ENCODE assay signal across 17 cellular contexts in genomic region chr4:152028131-152028530, GRCh38.
"Had no signal": no experiment of that assay in that cellular context is flagged by ENCODE, and none has a peak within 500 bp of the region (broad histone marks: within the 10 kb centered on the region; RNA-seq: fewer than 3 reads in every experiment).

No MANE protein-coding gene starts in this region.

- H3K4me1 ChIP-seq: upper lobe of right lung had no signal

- H3K36me3 ChIP-seq: gastroesophageal sphincter, ovary, sigmoid colon, spleen, upper lobe of right lung had no signal

- H3K27me3 ChIP-seq: dorsolateral prefrontal cortex, gastroesophageal sphincter, ovary, sigmoid colon, spleen, upper lobe of right lung had no signal

- ATAC-seq: activated CD4-positive, alpha-beta T cell treated with anti-CD3 and anti-CD28 coated beads for 36 hours; gastroesophageal sphincter; left colon; stimulated activated naive CD8-positive, alpha-beta T cell treated with anti-CD3 and anti-CD28 coated beads, Interleukin-15, amount 100 ng/mL, for 72 hours; upper lobe of right lung had no signal

- DNase-seq: activated CD4-positive, alpha-beta memory T cell treated with anti-CD3 and anti-CD28 coated beads for 36 hours; activated CD4-positive, alpha-beta T cell treated with anti-CD3 and anti-CD28 coated beads for 36 hours; activated effector memory CD4-positive, alpha-beta T cell treated with Interleukin-2 at 50 U/mL for 16 hours; activated naive CD4-positive, alpha-beta T cell treated with anti-CD3 and anti-CD28 coated beads, Interleukin-2, amount 50 U/mL, for 16 hours; activated T-cell treated with anti-CD3 and anti-CD28 coated beads, Interleukin-2, amount 50 U/mL, for 24 hours; dorsolateral prefrontal cortex; erythroblast; left colon; ovary; sigmoid colon; spleen; stimulated activated naive CD8-positive, alpha-beta T cell treated with anti-CD3 and anti-CD28 coated beads, Interleukin-15, amount 100 ng/mL, for 72 hours; upper lobe of right lung had no signal

- FAIRE-seq: astrocyte, bronchial epithelial cell, islet of Langerhans had no signal

- H3K9me3 ChIP-seq: gastroesophageal sphincter, ovary, sigmoid colon, spleen, upper lobe of right lung had no signal

- H3K27ac ChIP-seq: dorsolateral prefrontal cortex, gastroesophageal sphincter, ovary, sigmoid colon, spleen, upper lobe of right lung had no signal

- H3K4me3 ChIP-seq: dorsolateral prefrontal cortex, gastroesophageal sphincter, ovary, sigmoid colon, spleen, upper lobe of right lung had no signal
